ENCODE assay signal across 7 cellular contexts in genomic region chr11:124837491-124837856, GRCh38. TPM values are rescaled to one million over a fixed set of nuclear protein-coding genes. Genes with fewer than 3 reads are reported as not detected.
DNase-seq lines count a peak whose midpoint lies in the region; ATAC-seq and TF ChIP-seq lines count a peak whose summit lies in the region.

No MANE protein-coding gene starts in this region.

- peaks cover 32% of the 10 kb centered on the region for H3K27me3 ChIP-seq in HAP-1 (ENCODE audit: low read depth)
- peaks cover 21% of the 10 kb centered on the region for H3K27me3 ChIP-seq in ascending aorta

- ATAC-seq in GM18498 (IDR thresholded peaks at IDR 0.05; ENCODE audit: unreplicated experiment) (no peak), HG03442 (IDR thresholded peaks at IDR 0.05; ENCODE audit: unreplicated experiment) (no peak)

- DNase-seq in EH (ENCODE audit: low read depth) (peak; percentile 79), HAP-1 (ENCODE audit: low spot score in 2 of 2) (peak; percentile 49 to 76), NCI-H2227 treated with DMSO at 0.1 percent for 48 hours (lab: John Stamatoyannopoulos, UW) (peak; percentile 64), ascending aorta (ENCODE audit: low spot score in 2 of 2) (no peak), islet precursor cell (peak; percentile 69)

- H3K36me3 ChIP-seq in HAP-1 (replicated peaks) = no peaks in the 10 kb centered on the region
- H3K36me3 ChIP-seq in ascending aorta = no peaks in the 10 kb centered on the region

- H3K4me3 ChIP-seq in HAP-1 (no peak overlapping the region), ascending aorta (no peak overlapping the region)

- H3K27ac ChIP-seq in ascending aorta = peak overlapping the region in 1 of 2 donors; percentile 84

- intact Hi-C loops in ascending aorta (cut with DNase I) = loop anchor here (1.0 to 5.0 kb wide), 7 partner anchors 29 to 193 kb away; partner anchors contain the start of genes CCDC15 and ESAM

- H3K9me3 ChIP-seq in HAP-1 (no peaks in the 10 kb centered on the region), ascending aorta (no peaks in the 10 kb centered on the region)

- TF ChIP-seq CTCF in ascending aorta (IDR thresholded peaks at IDR 0.05) = peak in 2 of 3 experiments; percentile 25 to 35

- in situ Hi-C loops in HAP-1 (cut with MboI; ENCODE audit: low sequenced_read_pairs) = loop anchor here (10.0 kb wide), 2 partner anchors 73 to 193 kb away; partner anchors contain the start of gene ESAM

- peaks cover 24% of the 10 kb centered on the region for H3K4me1 ChIP-seq in HAP-1
- H3K4me1 ChIP-seq in ascending aorta = peaks cover 11 to 14% of the 10 kb centered on the region in 2 donors

RNA-seq across cellular contexts. Expression of gene ROBO3, which starts 27.8 kb away (rescaled TPM):
- total RNA-seq in ascending aorta = 37.5 TPM

RNA-seq across cellular contexts. Expression of gene MSANTD2, which starts 37.3 kb away (rescaled TPM):
- total RNA-seq in ascending aorta = 21.4 TPM

Comparison
In these comparisons a context has a peak if more than half of its experiments do, and no peak if none do; other contexts are left out.
1. DNase-seq: peak in EH (single experiment), HAP-1 (2 of 2), NCI-H2227 treated with DMSO at 0.1 percent for 48 hours (single experiment) and islet precursor cell (single experiment); none in ascending aorta (0 of 2).